Comparison of ENCODE assay signal across 26 cellular contexts in genomic region chr2:29222381-29223179, GRCh38.
"Had no signal": no experiment of that assay in that cellular context is flagged by ENCODE, and none has a peak within 500 bp of the region (broad histone marks: within the 10 kb centered on the region; RNA-seq: fewer than 3 reads in every experiment).

No MANE protein-coding gene starts in this region.

- H3K4me1 ChIP-seq: breast epithelium, pancreas, right lobe of liver, upper lobe of left lung had no signal

- ATAC-seq: activated naive CD4-positive, alpha-beta T cell treated with anti-CD3 and anti-CD28 coated beads, Interleukin-2, amount 50 U/mL, for 72 hours; gastrocnemius medialis; left ventricle myocardium superior; pancreas; right lobe of liver; stimulated activated memory B cell treated with anti-CD40 and anti-IgM and Interleukin-4, amounts not matched to agents 10 μg/mL and 1 μg/mL and 100 μg/mL, for 72 hours; stimulated activated naive CD8-positive, alpha-beta T cell treated with anti-CD3 and anti-CD28 coated beads, Interleukin-15, amount 100 ng/mL, for 72 hours had no signal

- H3K27me3 ChIP-seq: breast epithelium, pancreas, right lobe of liver, thyroid gland, upper lobe of left lung had no signal

- H3K9me3 ChIP-seq: breast epithelium, esophagus squamous epithelium, gastrocnemius medialis, pancreas, right lobe of liver, thyroid gland, upper lobe of left lung had no signal

- DNase-seq: activated CD4-positive, alpha-beta T cell treated with anti-CD3 and anti-CD28 coated beads for 48 hours; activated CD4-positive, alpha-beta T cell treated with anti-CD3 and anti-CD28 coated beads, Interleukin-2, amount 50 U/mL, for 48 hours; activated CD4-positive, CD25-positive, alpha-beta regulatory T cell; activated naive CD4-positive, alpha-beta T cell; activated T-cell treated with anti-CD3 and anti-CD28 coated beads, Interleukin-2, amount 50 U/mL, for 48 hours; dermis blood vessel endothelial cell; effector CD4-positive, alpha-beta T cell; esophagus squamous epithelium; glutamatergic neuron; left ventricle myocardium superior; naive B cell; nephron progenitor cell; nucleus accumbens; pancreas; stimulated activated CD4-positive, alpha-beta T cell treated with anti-CD3 and anti-CD28 coated beads, Interleukin-1b, Interleukin-23, amount 100 ng/mL, for 48 hours; stimulated activated CD4-positive, alpha-beta T cell treated with anti-CD3 and anti-CD28 coated beads, Interleukin-4, amount 100 ng/mL, for 4 hours; stimulated activated CD8-positive, alpha-beta memory T cell treated with anti-CD3 and anti-CD28 coated beads, Interleukin-4, amount 100 ng/mL, for 48 hours; stimulated activated naive CD8-positive, alpha-beta T cell treated with anti-CD3 and anti-CD28 coated beads, Interleukin-15, amount 100 ng/mL, for 72 hours had no signal

- H3K27ac ChIP-seq: esophagus squamous epithelium, gastrocnemius medialis, pancreas, right lobe of liver, thyroid gland had no signal

- H3K4me3 ChIP-seq: breast epithelium, esophagus squamous epithelium, gastrocnemius medialis, pancreas, right lobe of liver, skin epidermis, thyroid gland, upper lobe of left lung had no signal

- H3K36me3 ChIP-seq: breast epithelium, esophagus squamous epithelium, gastrocnemius medialis, pancreas, right lobe of liver, thyroid gland, upper lobe of left lung had no signal
